ENCODE assay signal across 8 cellular contexts in genomic region chr1:244919320-244920282, GRCh38. TPM values are rescaled to one million over a fixed set of nuclear protein-coding genes. Genes with fewer than 3 reads are reported as not detected.
DNase-seq lines count a peak whose midpoint lies in the region; ATAC-seq and TF ChIP-seq lines count a peak whose summit lies in the region.

No MANE protein-coding gene starts in this region.

- intact Hi-C loops in right cardiac atrium (cut with DNase I): no loop called here

- no peak for DNase-seq in activated CD8-positive, alpha-beta memory T cell treated with anti-CD3 and anti-CD28 coated beads, Interleukin-2, amount 10 ng/mL, durations not matched to agents 7 days and 5 days
- no peak for DNase-seq in activated CD8-positive, alpha-beta memory T cell treated with anti-CD3 and anti-CD28 coated beads, Interleukin-2, amount 50 U/mL, for 4 hours
- DNase-seq in T-helper 17 cell (no peak), right cardiac atrium (no peak), tibial nerve (ENCODE audit: low spot score in 2 of 2) (no peak), NCI-H1694 (lab: John Stamatoyannopoulos, UW) (no peak), medulla oblongata (ENCODE audit: extremely low spot score) (no peak)

- H3K27ac ChIP-seq in right cardiac atrium (ENCODE audit: low read length): no peak overlapping the region
- H3K27ac ChIP-seq in tibial nerve: peak overlapping the region in 1 of 4 donors; percentile 55

- no peak for TF ChIP-seq POLR2A in tibial nerve (IDR thresholded peaks at IDR 0.05)

- H3K4me3 ChIP-seq in right cardiac atrium (ENCODE audit: low read length): peak overlapping the region; percentile 56
- H3K4me3 ChIP-seq in tibial nerve: peak overlapping the region in 3 of 4 donors; percentile 30 to 63 (median 44)

- H3K4me1 ChIP-seq in right cardiac atrium (ENCODE audit: control insufficient read depth, insufficient read depth, low read length): no peaks in the 10 kb centered on the region
- H3K4me1 ChIP-seq in tibial nerve: peaks cover 0 to 12% (median 2%) of the 10 kb centered on the region in 4 donors

- TF ChIP-seq CTCF in tibial nerve (IDR thresholded peaks at IDR 0.05): no peak

- peaks cover 8% of the 10 kb centered on the region for H3K4me1 Mint-ChIP-seq in activated CD8-positive, alpha-beta memory T cell treated with anti-CD3 and anti-CD28 coated beads, Interleukin-2, amount 10 ng/mL, durations not matched to agents 7 days and 5 days
- peaks cover 3% of the 10 kb centered on the region for H3K4me1 Mint-ChIP-seq in T-helper 17 cell

- H3K27ac Mint-ChIP-seq in activated CD8-positive, alpha-beta memory T cell treated with anti-CD3 and anti-CD28 coated beads, Interleukin-2, amount 10 ng/mL, durations not matched to agents 7 days and 5 days: no peak overlapping the region
- H3K27ac Mint-ChIP-seq in T-helper 17 cell: peak overlapping the region; percentile 66

- H3K9me3 Mint-ChIP-seq in activated CD8-positive, alpha-beta memory T cell treated with anti-CD3 and anti-CD28 coated beads, Interleukin-2, amount 10 ng/mL, durations not matched to agents 7 days and 5 days (ENCODE audit: low read depth): no peaks in the 10 kb centered on the region

- H3K27me3 Mint-ChIP-seq in activated CD8-positive, alpha-beta memory T cell treated with anti-CD3 and anti-CD28 coated beads, Interleukin-2, amount 10 ng/mL, durations not matched to agents 7 days and 5 days: peaks cover 26% of the 10 kb centered on the region
- H3K27me3 Mint-ChIP-seq in T-helper 17 cell: peaks cover 13% of the 10 kb centered on the region

- no peaks in the 10 kb centered on the region for H3K27me3 ChIP-seq in right cardiac atrium (ENCODE audit: control insufficient read depth, insufficient read depth)
- H3K27me3 ChIP-seq in tibial nerve: no peaks in the 10 kb centered on the region

- no peak for TF ChIP-seq EP300 in tibial nerve (IDR thresholded peaks at IDR 0.05)

- H3K36me3 Mint-ChIP-seq in activated CD8-positive, alpha-beta memory T cell treated with anti-CD3 and anti-CD28 coated beads, Interleukin-2, amount 10 ng/mL, durations not matched to agents 7 days and 5 days: no peaks in the 10 kb centered on the region
- H3K36me3 Mint-ChIP-seq in T-helper 17 cell (ENCODE audit: low read depth): peaks cover 2% of the 10 kb centered on the region

- no peaks in the 10 kb centered on the region for H3K36me3 ChIP-seq in tibial nerve

- H3K9me3 ChIP-seq in T-helper 17 cell (ENCODE audit: control insufficient read depth, low read length, poor library complexity, severe bottlenecking) (no peaks in the 10 kb centered on the region), right cardiac atrium (ENCODE audit: control insufficient read depth, low read length) (no peaks in the 10 kb centered on the region), tibial nerve (no peaks in the 10 kb centered on the region)

- WGBS in right cardiac atrium: 58% methylated on average over 9 of the region's 9 CpGs
- 65 to 67% methylated on average over 9 of the region's 9 CpGs for WGBS in tibial nerve, 2 donors

- no peak for ATAC-seq in activated CD8-positive, alpha-beta memory T cell treated with anti-CD3 and anti-CD28 coated beads, Interleukin-2, amount 10 ng/mL, durations not matched to agents 7 days and 5 days
- ATAC-seq in T-helper 17 cell: no peak
- peak in 1 of 2 donors; percentile 33 for ATAC-seq in right cardiac atrium
- no peak for ATAC-seq in HG03342 (IDR thresholded peaks at IDR 0.05; ENCODE audit: unreplicated experiment)

- peak overlapping the region; percentile 74 for H3K4me3 Mint-ChIP-seq in activated CD8-positive, alpha-beta memory T cell treated with anti-CD3 and anti-CD28 coated beads, Interleukin-2, amount 10 ng/mL, durations not matched to agents 7 days and 5 days
- peak overlapping the region; percentile 90 for H3K4me3 Mint-ChIP-seq in T-helper 17 cell

- CTCF ChIA-PET in activated CD8-positive, alpha-beta memory T cell treated with anti-CD3 and anti-CD28 coated beads, Interleukin-2, amount 10 ng/mL, durations not matched to agents 7 days and 5 days (lab: Charles Lee): no interaction called here

RNA-seq across cellular contexts. Expression of gene HNRNPU, which starts 55.3 kb away (rescaled TPM):
- 100 to 1,000 TPM; 410 to 503 TPM for total RNA-seq in activated CD8-positive, alpha-beta memory T cell treated with anti-CD3 and anti-CD28 coated beads, Interleukin-2, amount 10 ng/mL, durations not matched to agents 7 days and 5 days
- 100 to 1,000 TPM; 440 to 563 TPM for total RNA-seq in T-helper 17 cell
- 100 to 1,000 TPM; 180 to 194 (median 184) TPM for total RNA-seq in right cardiac atrium
- polyA plus RNA-seq in right cardiac atrium: 112 TPM
- 100 to 1,000 TPM; 344 to 503 (median 410) TPM for total RNA-seq in tibial nerve
